In genomic region chr3:71189480-71189879, GRCh38 we compare ENCODE assay signal across 15 cellular contexts.
DNase-seq lines count a peak whose midpoint lies in the region; ATAC-seq and TF ChIP-seq lines count a peak whose summit lies in the region.
"Had no signal": no experiment of that assay in that cellular context is flagged by ENCODE, and none has a peak within 500 bp of the region (broad histone marks: within the 10 kb centered on the region; RNA-seq: fewer than 3 reads in every experiment).

No MANE protein-coding gene starts in this region.

- no peaks in the 10 kb centered on the region for H3K9me3 Mint-ChIP-seq in activated T-cell treated with anti-CD3 and anti-CD28 coated beads, Interleukin-2, amount 50 U/mL, for 24 hours
- no peaks in the 10 kb centered on the region for H3K9me3 Mint-ChIP-seq in chondrocyte (ENCODE audit: low read depth)
- no peaks in the 10 kb centered on the region for H3K9me3 Mint-ChIP-seq in stimulated activated effector memory CD8-positive, alpha-beta T cell treated with anti-CD3 and anti-CD28 coated beads, Interleukin-12 subunit alpha, Interleukin-12 subunit beta, amount 100 ng/mL, for 72 hours
- H3K9me3 Mint-ChIP-seq: effector memory CD8-positive, alpha-beta T cell had no signal

- H4K20me1 ChIP-seq in PC-9 (ENCODE audit: insufficient read depth), result no peaks in the 10 kb centered on the region

- TF ChIP-seq CTCF in chondrocyte (IDR thresholded peaks at IDR 0.05) (no peak), PC-9 (conservative IDR thresholded peaks at IDR 0.05) (no peak)

- no peak for DNase-seq in activated T-cell treated with anti-CD3 and anti-CD28 coated beads, Interleukin-2, amount 50 U/mL, for 24 hours
- no peak for DNase-seq in activated T-cell treated with anti-CD3 and anti-CD28 coated beads, Interleukin-2, amount 50 U/mL, for 1 hour
- peak; percentile 42 for DNase-seq in NCI-H226
- DNase-seq in chondrocyte (ENCODE audit: low spot score), result no peak
- DNase-seq in stimulated activated effector memory CD8-positive, alpha-beta T cell treated with anti-CD3 and anti-CD28 coated beads, Interleukin-12 subunit alpha, Interleukin-12 subunit beta, amount 100 ng/mL, for 72 hours (ENCODE audit: low spot score in 2 of 2), result no peak
- no peak for DNase-seq in PC-9
- DNase-seq in activated effector memory CD4-positive, alpha-beta T cell treated with Interleukin-2 at 50 U/mL for 16 hours, result no peak
- DNase-seq: DMS 273 treated with DMSO at 0.1 percent for 48 hours; effector memory CD8-positive, alpha-beta T cell; gastrocnemius medialis; mucosa of descending colon; SJCRH30; thyroid gland had no signal

- H3K27ac ChIP-seq in PC-9, result no peak overlapping the region
- H3K27ac ChIP-seq: gastrocnemius medialis, parathyroid adenoma, SJCRH30, thyroid gland had no signal

- no TSS peak for BruUV-seq in PC-9 (replicated peaks; lab: Mats Ljungman, UMichigan)

- peak overlapping the region; percentile 96 for H3K27ac Mint-ChIP-seq in activated T-cell treated with anti-CD3 and anti-CD28 coated beads, Interleukin-2, amount 50 U/mL, for 24 hours
- H3K27ac Mint-ChIP-seq in chondrocyte (ENCODE audit: unreplicated experiment), result peak overlapping the region; percentile 39
- H3K27ac Mint-ChIP-seq in stimulated activated effector memory CD8-positive, alpha-beta T cell treated with anti-CD3 and anti-CD28 coated beads, Interleukin-12 subunit alpha, Interleukin-12 subunit beta, amount 100 ng/mL, for 72 hours, result peak overlapping the region; percentile 18

- no peaks in the 10 kb centered on the region for H3K9me3 ChIP-seq in PC-9 (ENCODE audit: insufficient read depth, low read depth)
- H3K9me3 ChIP-seq: gastrocnemius medialis, mucosa of descending colon, SJCRH30, thyroid gland had no signal

- peaks cover 86% of the 10 kb centered on the region for H3K36me3 Mint-ChIP-seq in activated T-cell treated with anti-CD3 and anti-CD28 coated beads, Interleukin-2, amount 50 U/mL, for 24 hours (ENCODE audit: low read depth)
- peaks cover 7% of the 10 kb centered on the region for H3K36me3 Mint-ChIP-seq in chondrocyte (ENCODE audit: low read depth)
- no peaks in the 10 kb centered on the region for H3K36me3 Mint-ChIP-seq in stimulated activated effector memory CD8-positive, alpha-beta T cell treated with anti-CD3 and anti-CD28 coated beads, Interleukin-12 subunit alpha, Interleukin-12 subunit beta, amount 100 ng/mL, for 72 hours

- ATAC-seq in stimulated activated effector memory CD8-positive, alpha-beta T cell treated with anti-CD3 and anti-CD28 coated beads, Interleukin-12 subunit alpha, Interleukin-12 subunit beta, amount 100 ng/mL, for 72 hours, result peak; percentile 45
- ATAC-seq in HG02870 (IDR thresholded peaks at IDR 0.05; ENCODE audit: unreplicated experiment), result no peak
- ATAC-seq: effector memory CD8-positive, alpha-beta T cell; gastrocnemius medialis; mucosa of descending colon had no signal

- H3K27me3 Mint-ChIP-seq in activated T-cell treated with anti-CD3 and anti-CD28 coated beads, Interleukin-2, amount 50 U/mL, for 24 hours, result no peaks in the 10 kb centered on the region
- H3K27me3 Mint-ChIP-seq in chondrocyte (ENCODE audit: low read depth), result no peaks in the 10 kb centered on the region
- H3K27me3 Mint-ChIP-seq: effector memory CD8-positive, alpha-beta T cell had no signal

- CTCF ChIA-PET in PC-9 (lab: Charles Lee), result interaction anchor here (0.6 kb wide), 1 partner anchor 340 kb away, joined by 3 read pairs; no protein-coding TSS in a partner anchor

- H3F3A ChIP-seq in PC-9 (ENCODE audit: insufficient read depth, low read depth), result no peaks in the 10 kb centered on the region

- H2AFZ ChIP-seq in PC-9, result no peak overlapping the region
- H2AFZ ChIP-seq: parathyroid adenoma had no signal

- no peaks in the 10 kb centered on the region for H3K4me1 ChIP-seq in PC-9 (replicated peaks; ENCODE audit: insufficient read depth)
- H3K4me1 ChIP-seq: parathyroid adenoma had no signal

- H3K9me2 ChIP-seq in PC-9 (ENCODE audit: insufficient read depth), result no peaks in the 10 kb centered on the region

- intact Hi-C loops in PC-9 (cut with micrococcal nuclease; ENCODE audit: unreplicated experiment), result no loop called here

- no peaks in the 10 kb centered on the region for H3K27me3 ChIP-seq in PC-9 (ENCODE audit: insufficient read depth, low read depth)
- H3K27me3 ChIP-seq: gastrocnemius medialis, SJCRH30, thyroid gland had no signal

- peaks cover 90% of the 10 kb centered on the region for H3K4me1 Mint-ChIP-seq in activated T-cell treated with anti-CD3 and anti-CD28 coated beads, Interleukin-2, amount 50 U/mL, for 24 hours (ENCODE audit: low read depth)
- peaks cover 66% of the 10 kb centered on the region for H3K4me1 Mint-ChIP-seq in chondrocyte (ENCODE audit: low read depth)
- peaks cover 45% of the 10 kb centered on the region for H3K4me1 Mint-ChIP-seq in stimulated activated effector memory CD8-positive, alpha-beta T cell treated with anti-CD3 and anti-CD28 coated beads, Interleukin-12 subunit alpha, Interleukin-12 subunit beta, amount 100 ng/mL, for 72 hours

- no peaks in the 10 kb centered on the region for H3K79me2 ChIP-seq in PC-9 (ENCODE audit: low read depth)
- H3K79me2 ChIP-seq: parathyroid adenoma had no signal

- no peak overlapping the region for H3K4me2 ChIP-seq in PC-9

- no peaks in the 10 kb centered on the region for H3K36me3 ChIP-seq in PC-9 (ENCODE audit: low read depth)
- H3K36me3 ChIP-seq: gastrocnemius medialis, SJCRH30, thyroid gland had no signal

- H3K4me3 ChIP-seq in PC-9, result no peak overlapping the region
- H3K4me3 ChIP-seq: gastrocnemius medialis, mucosa of descending colon, SJCRH30, thyroid gland had no signal

- H3K4me3 Mint-ChIP-seq in activated T-cell treated with anti-CD3 and anti-CD28 coated beads, Interleukin-2, amount 50 U/mL, for 24 hours, result no peak overlapping the region
- H3K4me3 Mint-ChIP-seq in chondrocyte (ENCODE audit: unreplicated experiment), result no peak overlapping the region
- H3K4me3 Mint-ChIP-seq in stimulated activated effector memory CD8-positive, alpha-beta T cell treated with anti-CD3 and anti-CD28 coated beads, Interleukin-12 subunit alpha, Interleukin-12 subunit beta, amount 100 ng/mL, for 72 hours, result no peak overlapping the region
- H3K4me3 Mint-ChIP-seq: effector memory CD8-positive, alpha-beta T cell had no signal

- POLR2A ChIA-PET in PC-9 (lab: Charles Lee; ENCODE audit: unreplicated experiment), result no interaction called here

Comparison
In these comparisons a context has a peak if more than half of its experiments do, and no peak if none do; other contexts are left out.
1. H3K27ac Mint-ChIP-seq: peak in every context shown above with its lines; median percentile 96 in activated T-cell treated with anti-CD3 and anti-CD28 coated beads, Interleukin-2, amount 50 U/mL, for 24 hours; 39 in chondrocyte; 18 in stimulated activated effector memory CD8-positive, alpha-beta T cell treated with anti-CD3 and anti-CD28 coated beads, Interleukin-12 subunit alpha, Interleukin-12 subunit beta, amount 100 ng/mL, for 72 hours.